1 cellular context compared by ENCODE assay signal in genomic region chr9:95772320-95773060, GRCh38.
A peak's percentile ranks its signal among the peaks of the same experiment; 100 is the strongest.
TF ChIP-seq lines count a peak whose summit lies in the region.

No MANE protein-coding gene starts in this region.

TF ChIP-seq in HepG2, 621 proteins besides CTCF, POLR2A, EP300 and RAD21 (continued from another document and continues in another):
- TF ChIP-seq, protein P1, sequence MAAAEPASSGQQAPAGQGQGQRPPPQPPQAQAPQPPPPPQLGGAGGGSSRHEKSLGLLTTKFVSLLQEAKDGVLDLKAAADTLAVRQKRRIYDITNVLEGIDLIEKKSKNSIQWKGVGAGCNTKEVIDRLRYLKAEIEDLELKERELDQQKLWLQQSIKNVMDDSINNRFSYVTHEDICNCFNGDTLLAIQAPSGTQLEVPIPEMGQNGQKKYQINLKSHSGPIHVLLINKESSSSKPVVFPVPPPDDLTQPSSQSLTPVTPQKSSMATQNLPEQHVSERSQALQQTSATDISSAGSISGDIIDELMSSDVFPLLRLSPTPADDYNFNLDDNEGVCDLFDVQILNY (CRISPR knock-in tag; conservative IDR thresholded peaks at IDR 0.05): no peak
- TF ChIP-seq ATF1 (CRISPR knock-in tag; IDR thresholded peaks at IDR 0.05) (no peak), ZNF672 (CRISPR knock-in tag; IDR thresholded peaks at IDR 0.05) (no peak), FOXA1 (IDR thresholded peaks at IDR 0.05) (no peak), FOXA1 (CRISPR knock-in tag; IDR thresholded peaks at IDR 0.05) (no peak), GLMP (CRISPR knock-in tag; IDR thresholded peaks at IDR 0.05; ENCODE audit: borderline replicate concordance) (no peak), ZNF232 (CRISPR knock-in tag; IDR thresholded peaks at IDR 0.05; ENCODE audit: borderline replicate concordance) (no peak), ZNF577 (CRISPR knock-in tag; IDR thresholded peaks at IDR 0.05; ENCODE audit: borderline replicate concordance, low read depth) (no peak), NR1H2 (CRISPR knock-in tag; IDR thresholded peaks at IDR 0.05; ENCODE audit: borderline replicate concordance, low read depth) (no peak), ARHGAP35 (CRISPR knock-in tag; IDR thresholded peaks at IDR 0.05; ENCODE audit: borderline replicate concordance) (no peak), KDM6A (CRISPR knock-in tag; IDR thresholded peaks at IDR 0.05; ENCODE audit: low read depth) (no peak), CC2D1A (CRISPR knock-in tag; IDR thresholded peaks at IDR 0.05) (no peak), ZFX (CRISPR knock-in tag; IDR thresholded peaks at IDR 0.05; ENCODE audit: low read depth) (peak; percentile 54), IKZF4 (CRISPR knock-in tag; IDR thresholded peaks at IDR 0.05; ENCODE audit: borderline replicate concordance, low read depth, not compliant biosample characterization) (no peak), CEBPG (CRISPR knock-in tag; IDR thresholded peaks at IDR 0.05) (no peak), HOXD1 (CRISPR knock-in tag; IDR thresholded peaks at IDR 0.05) (0 out of 2 replicates have a peak, but pooled peaks have one; percentile 32), ZNF143 (CRISPR knock-in tag; IDR thresholded peaks at IDR 0.05) (0 out of 2 replicates have a peak, but pooled peaks have one; percentile 6), GMEB2 (CRISPR knock-in tag; IDR thresholded peaks at IDR 0.05; ENCODE audit: low read depth) (no peak), ZNF441 (CRISPR knock-in tag; IDR thresholded peaks at IDR 0.05; ENCODE audit: borderline replicate concordance) (no peak), FOXK1 (CRISPR knock-in tag; IDR thresholded peaks at IDR 0.05; ENCODE audit: borderline replicate concordance, low read depth) (no peak), ZNF567 (CRISPR knock-in tag; IDR thresholded peaks at IDR 0.05; ENCODE audit: borderline replicate concordance) (no peak), KMT2B (CRISPR knock-in tag; IDR thresholded peaks at IDR 0.05) (0 out of 2 replicates have a peak, but pooled peaks have one; percentile 23), ZNF740 (CRISPR knock-in tag; IDR thresholded peaks at IDR 0.05) (no peak), SIX1 (CRISPR knock-in tag; IDR thresholded peaks at IDR 0.05; ENCODE audit: borderline replicate concordance) (no peak), MEIS2 (CRISPR knock-in tag; IDR thresholded peaks at IDR 0.05) (no peak), PCBP2 (optimal IDR thresholded peaks at IDR 0.05; ENCODE audit: low read depth, low read length, poor library complexity, severe bottlenecking) (no peak), ZSCAN20 (CRISPR knock-in tag; IDR thresholded peaks at IDR 0.05; ENCODE audit: borderline replicate concordance) (0 out of 2 replicates have a peak, but pooled peaks have one; percentile 22), EHMT2 (IDR thresholded peaks at IDR 0.05; ENCODE audit: borderline replicate concordance, low read depth, low read length) (no peak), ZBTB7A (CRISPR knock-in tag; IDR thresholded peaks at IDR 0.05) (no peak), ZC3H13 (CRISPR knock-in tag; IDR thresholded peaks at IDR 0.05) (no peak), RBFOX2 (IDR thresholded peaks at IDR 0.05; ENCODE audit: low read depth, low read length) (peak; percentile 71), ZNF572 (CRISPR knock-in tag; IDR thresholded peaks at IDR 0.05) (no peak), ZNF704 (CRISPR knock-in tag; IDR thresholded peaks at IDR 0.05; ENCODE audit: borderline replicate concordance) (no peak), PLRG1 (conservative IDR thresholded peaks at IDR 0.05) (no peak), SOX13 (IDR thresholded peaks at IDR 0.05) (no peak), SOX13 (CRISPR knock-in tag; conservative IDR thresholded peaks at IDR 0.05 in 1 of 2, IDR thresholded peaks at IDR 0.05 in 1 of 2) (peak in 1 of 2 experiments; percentile 36; a peak in 1 of 4 replicates), ATRX (CRISPR knock-in tag; IDR thresholded peaks at IDR 0.05; ENCODE audit: borderline replicate concordance) (no peak), DMAP1 (CRISPR knock-in tag; IDR thresholded peaks at IDR 0.05) (no peak)
- TF ChIP-seq, protein P2, sequence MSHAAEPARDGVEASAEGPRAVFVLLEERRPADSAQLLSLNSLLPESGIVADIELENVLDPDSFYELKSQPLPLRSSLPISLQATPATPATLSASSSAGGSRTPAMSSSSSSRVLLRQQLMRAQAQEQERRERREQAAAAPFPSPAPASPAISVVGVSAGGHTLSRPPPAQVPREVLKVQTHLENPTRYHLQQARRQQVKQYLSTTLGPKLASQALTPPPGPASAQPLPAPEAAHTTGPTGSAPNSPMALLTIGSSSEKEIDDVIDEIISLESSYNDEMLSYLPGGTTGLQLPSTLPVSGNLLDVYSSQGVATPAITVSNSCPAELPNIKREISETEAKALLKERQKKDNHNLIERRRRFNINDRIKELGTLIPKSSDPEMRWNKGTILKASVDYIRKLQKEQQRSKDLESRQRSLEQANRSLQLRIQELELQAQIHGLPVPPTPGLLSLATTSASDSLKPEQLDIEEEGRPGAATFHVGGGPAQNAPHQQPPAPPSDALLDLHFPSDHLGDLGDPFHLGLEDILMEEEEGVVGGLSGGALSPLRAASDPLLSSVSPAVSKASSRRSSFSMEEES (CRISPR knock-in tag; IDR thresholded peaks at IDR 0.05): no peak
- TF ChIP-seq, protein P3, sequence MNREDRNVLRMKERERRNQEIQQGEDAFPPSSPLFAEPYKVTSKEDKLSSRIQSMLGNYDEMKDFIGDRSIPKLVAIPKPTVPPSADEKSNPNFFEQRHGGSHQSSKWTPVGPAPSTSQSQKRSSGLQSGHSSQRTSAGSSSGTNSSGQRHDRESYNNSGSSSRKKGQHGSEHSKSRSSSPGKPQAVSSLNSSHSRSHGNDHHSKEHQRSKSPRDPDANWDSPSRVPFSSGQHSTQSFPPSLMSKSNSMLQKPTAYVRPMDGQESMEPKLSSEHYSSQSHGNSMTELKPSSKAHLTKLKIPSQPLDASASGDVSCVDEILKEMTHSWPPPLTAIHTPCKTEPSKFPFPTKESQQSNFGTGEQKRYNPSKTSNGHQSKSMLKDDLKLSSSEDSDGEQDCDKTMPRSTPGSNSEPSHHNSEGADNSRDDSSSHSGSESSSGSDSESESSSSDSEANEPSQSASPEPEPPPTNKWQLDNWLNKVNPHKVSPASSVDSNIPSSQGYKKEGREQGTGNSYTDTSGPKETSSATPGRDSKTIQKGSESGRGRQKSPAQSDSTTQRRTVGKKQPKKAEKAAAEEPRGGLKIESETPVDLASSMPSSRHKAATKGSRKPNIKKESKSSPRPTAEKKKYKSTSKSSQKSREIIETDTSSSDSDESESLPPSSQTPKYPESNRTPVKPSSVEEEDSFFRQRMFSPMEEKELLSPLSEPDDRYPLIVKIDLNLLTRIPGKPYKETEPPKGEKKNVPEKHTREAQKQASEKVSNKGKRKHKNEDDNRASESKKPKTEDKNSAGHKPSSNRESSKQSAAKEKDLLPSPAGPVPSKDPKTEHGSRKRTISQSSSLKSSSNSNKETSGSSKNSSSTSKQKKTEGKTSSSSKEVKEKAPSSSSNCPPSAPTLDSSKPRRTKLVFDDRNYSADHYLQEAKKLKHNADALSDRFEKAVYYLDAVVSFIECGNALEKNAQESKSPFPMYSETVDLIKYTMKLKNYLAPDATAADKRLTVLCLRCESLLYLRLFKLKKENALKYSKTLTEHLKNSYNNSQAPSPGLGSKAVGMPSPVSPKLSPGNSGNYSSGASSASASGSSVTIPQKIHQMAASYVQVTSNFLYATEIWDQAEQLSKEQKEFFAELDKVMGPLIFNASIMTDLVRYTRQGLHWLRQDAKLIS (CRISPR knock-in tag; IDR thresholded peaks at IDR 0.05): no peak
- TF ChIP-seq, protein P4, sequence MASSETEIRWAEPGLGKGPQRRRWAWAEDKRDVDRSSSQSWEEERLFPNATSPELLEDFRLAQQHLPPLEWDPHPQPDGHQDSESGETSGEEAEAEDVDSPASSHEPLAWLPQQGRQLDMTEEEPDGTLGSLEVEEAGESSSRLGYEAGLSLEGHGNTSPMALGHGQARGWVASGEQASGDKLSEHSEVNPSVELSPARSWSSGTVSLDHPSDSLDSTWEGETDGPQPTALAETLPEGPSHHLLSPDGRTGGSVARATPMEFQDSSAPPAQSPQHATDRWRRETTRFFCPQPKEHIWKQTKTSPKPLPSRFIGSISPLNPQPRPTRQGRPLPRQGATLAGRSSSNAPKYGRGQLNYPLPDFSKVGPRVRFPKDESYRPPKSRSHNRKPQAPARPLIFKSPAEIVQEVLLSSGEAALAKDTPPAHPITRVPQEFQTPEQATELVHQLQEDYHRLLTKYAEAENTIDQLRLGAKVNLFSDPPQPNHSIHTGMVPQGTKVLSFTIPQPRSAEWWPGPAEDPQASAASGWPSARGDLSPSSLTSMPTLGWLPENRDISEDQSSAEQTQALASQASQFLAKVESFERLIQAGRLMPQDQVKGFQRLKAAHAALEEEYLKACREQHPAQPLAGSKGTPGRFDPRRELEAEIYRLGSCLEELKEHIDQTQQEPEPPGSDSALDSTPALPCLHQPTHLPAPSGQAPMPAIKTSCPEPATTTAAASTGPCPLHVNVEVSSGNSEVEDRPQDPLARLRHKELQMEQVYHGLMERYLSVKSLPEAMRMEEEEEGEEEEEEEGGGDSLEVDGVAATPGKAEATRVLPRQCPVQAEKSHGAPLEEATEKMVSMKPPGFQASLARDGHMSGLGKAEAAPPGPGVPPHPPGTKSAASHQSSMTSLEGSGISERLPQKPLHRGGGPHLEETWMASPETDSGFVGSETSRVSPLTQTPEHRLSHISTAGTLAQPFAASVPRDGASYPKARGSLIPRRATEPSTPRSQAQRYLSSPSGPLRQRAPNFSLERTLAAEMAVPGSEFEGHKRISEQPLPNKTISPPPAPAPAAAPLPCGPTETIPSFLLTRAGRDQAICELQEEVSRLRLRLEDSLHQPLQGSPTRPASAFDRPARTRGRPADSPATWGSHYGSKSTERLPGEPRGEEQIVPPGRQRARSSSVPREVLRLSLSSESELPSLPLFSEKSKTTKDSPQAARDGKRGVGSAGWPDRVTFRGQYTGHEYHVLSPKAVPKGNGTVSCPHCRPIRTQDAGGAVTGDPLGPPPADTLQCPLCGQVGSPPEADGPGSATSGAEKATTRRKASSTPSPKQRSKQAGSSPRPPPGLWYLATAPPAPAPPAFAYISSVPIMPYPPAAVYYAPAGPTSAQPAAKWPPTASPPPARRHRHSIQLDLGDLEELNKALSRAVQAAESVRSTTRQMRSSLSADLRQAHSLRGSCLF (CRISPR knock-in tag; IDR thresholded peaks at IDR 0.05; ENCODE audit: borderline replicate concordance): no peak
- TF ChIP-seq, protein P5, sequence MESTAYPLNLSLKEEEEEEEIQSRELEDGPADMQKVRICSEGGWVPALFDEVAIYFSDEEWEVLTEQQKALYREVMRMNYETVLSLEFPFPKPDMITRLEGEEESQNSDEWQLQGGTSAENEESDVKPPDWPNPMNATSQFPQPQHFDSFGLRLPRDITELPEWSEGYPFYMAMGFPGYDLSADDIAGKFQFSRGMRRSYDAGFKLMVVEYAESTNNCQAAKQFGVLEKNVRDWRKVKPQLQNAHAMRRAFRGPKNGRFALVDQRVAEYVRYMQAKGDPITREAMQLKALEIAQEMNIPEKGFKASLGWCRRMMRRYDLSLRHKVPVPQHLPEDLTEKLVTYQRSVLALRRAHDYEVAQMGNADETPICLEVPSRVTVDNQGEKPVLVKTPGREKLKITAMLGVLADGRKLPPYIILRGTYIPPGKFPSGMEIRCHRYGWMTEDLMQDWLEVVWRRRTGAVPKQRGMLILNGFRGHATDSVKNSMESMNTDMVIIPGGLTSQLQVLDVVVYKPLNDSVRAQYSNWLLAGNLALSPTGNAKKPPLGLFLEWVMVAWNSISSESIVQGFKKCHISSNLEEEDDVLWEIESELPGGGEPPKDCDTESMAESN (CRISPR knock-in tag; conservative IDR thresholded peaks at IDR 0.05): no peak
- TF ChIP-seq, protein P6, sequence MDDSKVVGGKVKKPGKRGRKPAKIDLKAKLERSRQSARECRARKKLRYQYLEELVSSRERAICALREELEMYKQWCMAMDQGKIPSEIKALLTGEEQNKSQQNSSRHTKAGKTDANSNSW (CRISPR knock-in tag; IDR thresholded peaks at IDR 0.05; ENCODE audit: borderline replicate concordance): no peak
- TF ChIP-seq, protein P7, sequence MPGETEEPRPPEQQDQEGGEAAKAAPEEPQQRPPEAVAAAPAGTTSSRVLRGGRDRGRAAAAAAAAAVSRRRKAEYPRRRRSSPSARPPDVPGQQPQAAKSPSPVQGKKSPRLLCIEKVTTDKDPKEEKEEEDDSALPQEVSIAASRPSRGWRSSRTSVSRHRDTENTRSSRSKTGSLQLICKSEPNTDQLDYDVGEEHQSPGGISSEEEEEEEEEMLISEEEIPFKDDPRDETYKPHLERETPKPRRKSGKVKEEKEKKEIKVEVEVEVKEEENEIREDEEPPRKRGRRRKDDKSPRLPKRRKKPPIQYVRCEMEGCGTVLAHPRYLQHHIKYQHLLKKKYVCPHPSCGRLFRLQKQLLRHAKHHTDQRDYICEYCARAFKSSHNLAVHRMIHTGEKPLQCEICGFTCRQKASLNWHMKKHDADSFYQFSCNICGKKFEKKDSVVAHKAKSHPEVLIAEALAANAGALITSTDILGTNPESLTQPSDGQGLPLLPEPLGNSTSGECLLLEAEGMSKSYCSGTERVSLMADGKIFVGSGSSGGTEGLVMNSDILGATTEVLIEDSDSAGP (CRISPR knock-in tag; IDR thresholded peaks at IDR 0.05; ENCODE audit: borderline replicate concordance): peak; percentile 47; the same call in 1 of the 2 replicates
